13 cellular contexts compared by ENCODE assay signal in genomic region chr1:214116258-214116657, GRCh38.
DNase-seq lines count a peak whose midpoint lies in the region; ATAC-seq and TF ChIP-seq lines count a peak whose summit lies in the region.
"Had no signal": no experiment of that assay in that cellular context is flagged by ENCODE, and none has a peak within 500 bp of the region (broad histone marks: within the 10 kb centered on the region; RNA-seq: fewer than 3 reads in every experiment).

No MANE protein-coding gene starts in this region.

- TF ChIP-seq CTCF in fibroblast of pulmonary artery (IDR thresholded peaks at IDR 0.05; ENCODE audit: low read length, missing control alignments) (no peak), endodermal cell (conservative IDR thresholded peaks at IDR 0.05) (no peak)

- peaks cover 18% of the 10 kb centered on the region for H3K9me3 Mint-ChIP-seq in endodermal cell

- DNase-seq in HT1080 (ENCODE audit: low read depth) = peak; percentile 52
- DNase-seq in astrocyte of the hippocampus (ENCODE audit: low read depth, low spot score) = peak; percentile 45
- DNase-seq in fibroblast of pulmonary artery (ENCODE audit: low read depth) = peak; percentile 10
- no peak for DNase-seq in AG20443 (ENCODE audit: low spot score)
- no peak for DNase-seq in cardiac septum (ENCODE audit: low spot score)
- no peak for DNase-seq in endodermal cell
- DNase-seq: AML-193, DMS53, GM23248 had no signal

- H3K9me3 ChIP-seq in endodermal cell (ENCODE audit: control insufficient read depth, low read length) = peaks cover 30% of the 10 kb centered on the region

- WGBS in endodermal cell (ENCODE audit: insufficient coverage in 1 of 2, insufficient read length in 1 of 2), 2 experiments = 95 to 100% methylated on average over 2 to 3 of the region's 3 CpGs

- peaks cover 7% of the 10 kb centered on the region for H3K4me1 Mint-ChIP-seq in endodermal cell

- no peak overlapping the region for H3K9ac ChIP-seq in endodermal cell (ENCODE audit: extremely low read depth, low read length, poor library complexity, severe bottlenecking)
- H3K9ac ChIP-seq: BLaER1, GM23248 had no signal

- H3K27ac Mint-ChIP-seq in endodermal cell = no peak overlapping the region

- H3K4me3 Mint-ChIP-seq in endodermal cell = no peak overlapping the region

- no peaks in the 10 kb centered on the region for H3K36me3 Mint-ChIP-seq in endodermal cell (ENCODE audit: low read depth)

- peaks cover 30% of the 10 kb centered on the region for H3K27me3 Mint-ChIP-seq in endodermal cell (ENCODE audit: insufficient read depth)

- H3K27ac ChIP-seq in endodermal cell (ENCODE audit: low read depth, low read length) = no peak overlapping the region
- H3K27ac ChIP-seq: BLaER1, GM23248 had no signal

- H3K36me3 ChIP-seq in endodermal cell (ENCODE audit: control insufficient read depth, insufficient read depth, low read length) = no peaks in the 10 kb centered on the region

- H3K4me3 ChIP-seq in fibroblast of pulmonary artery (replicated peaks; ENCODE audit: low read depth, low read length) (no peak overlapping the region), endodermal cell (ENCODE audit: low read length) (no peak overlapping the region)
- H3K4me3 ChIP-seq: BLaER1, GM12878, GM23248 had no signal

- intact Hi-C loops in cardiac septum (cut with DNase I) = no loop called here

- H3K27me3 ChIP-seq in endodermal cell (ENCODE audit: control insufficient read depth, insufficient read depth, low read length, poor library complexity, severe bottlenecking) = no peaks in the 10 kb centered on the region
- H3K27me3 ChIP-seq: BLaER1 had no signal

- no peaks in the 10 kb centered on the region for H3K4me1 ChIP-seq in endodermal cell (ENCODE audit: control insufficient read depth, insufficient read depth, low read length)

- ATAC-seq in HG03045 (IDR thresholded peaks at IDR 0.05; ENCODE audit: unreplicated experiment) = no peak
- ATAC-seq: GM12878, HepG2 had no signal

Comparison
In these comparisons a context has a peak if more than half of its experiments do, and no peak if none do; other contexts are left out.
1. DNase-seq: peak in HT1080 (single experiment), astrocyte of the hippocampus (single experiment) and fibroblast of pulmonary artery (single experiment); none in AG20443 (single experiment), cardiac septum (single experiment) and endodermal cell (single experiment).